In the genomic region with DNA sequence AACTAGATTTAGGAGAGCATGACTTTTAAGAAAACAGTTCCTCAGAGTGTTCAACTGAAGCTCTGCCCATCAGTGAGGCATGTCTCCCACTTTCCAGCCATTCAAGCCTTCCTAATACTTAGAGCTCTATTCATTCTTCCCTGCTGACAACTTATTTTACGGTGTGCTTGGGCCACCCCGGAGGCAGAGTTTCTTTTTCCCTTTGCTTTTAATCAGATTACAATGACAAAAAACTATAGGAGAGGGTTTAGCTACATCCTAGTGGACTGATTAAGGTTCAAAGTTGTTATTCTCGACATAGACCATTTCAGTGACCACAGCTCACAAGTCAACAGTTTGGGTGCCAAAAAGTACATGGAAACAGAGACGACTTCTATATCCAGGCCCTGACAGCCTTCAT, we compare ENCODE assay signal across 16 cellular contexts.
DNase-seq lines count a peak whose midpoint lies in the region; ATAC-seq, FAIRE-seq and TF ChIP-seq lines count a peak whose summit lies in the region.
"Had no signal": no experiment of that assay in that cellular context is flagged by ENCODE, and none has a peak within 500 bp of the region (broad histone marks: within the 10 kb centered on the region; RNA-seq: fewer than 3 reads in every experiment).

No MANE protein-coding gene starts in this region.

- no TSS peak for BruUV-seq in A673 (replicated peaks; lab: Mats Ljungman, UMichigan)

- no peaks in the 10 kb centered on the region for H3K27me3 Mint-ChIP-seq in astrocyte (ENCODE audit: low read depth, unreplicated experiment)
- H3K27me3 Mint-ChIP-seq in activated CD8-positive, alpha-beta memory T cell treated with anti-CD3 and anti-CD28 coated beads, Interleukin-2, amount 10 ng/mL, durations not matched to agents 7 days and 5 days = no peaks in the 10 kb centered on the region
- H3K27me3 Mint-ChIP-seq: CD4-positive, alpha-beta T cell had no signal

- CTCF ChIA-PET in activated CD8-positive, alpha-beta memory T cell treated with anti-CD3 and anti-CD28 coated beads, Interleukin-2, amount 10 ng/mL, durations not matched to agents 7 days and 5 days (lab: Charles Lee) = interaction anchor here (1.6 kb wide), 1 partner anchor 15 kb away, joined by 4 read pairs; no protein-coding TSS in a partner anchor
- CTCF ChIA-PET in A673 (lab: Charles Lee) = interaction anchor here (0.7 kb wide), 1 partner anchor 14 kb away, joined by 3 read pairs; no protein-coding TSS in a partner anchor

- H3K4me3 ChIP-seq in GM23248 = no peak overlapping the region
- no peak overlapping the region for H3K4me3 ChIP-seq in astrocyte (ENCODE audit: insufficient read depth, low read depth, low read length)
- H3K4me3 ChIP-seq in aorta (ENCODE audit: low read length in 2 of 2) = no peak overlapping the region
- H3K4me3 ChIP-seq in A673 (ENCODE audit: low read depth, low read length, poor library complexity, severe bottlenecking) = no peak overlapping the region
- H3K4me3 ChIP-seq in SJCRH30 = no peak overlapping the region
- H3K4me3 ChIP-seq: HAP-1 had no signal

- no peaks in the 10 kb centered on the region for H3K9me2 ChIP-seq in GM23248 (ENCODE audit: insufficient read depth)

- H3K27ac Mint-ChIP-seq in astrocyte (ENCODE audit: unreplicated experiment) = no peak overlapping the region
- no peak overlapping the region for H3K27ac Mint-ChIP-seq in activated CD8-positive, alpha-beta memory T cell treated with anti-CD3 and anti-CD28 coated beads, Interleukin-2, amount 10 ng/mL, durations not matched to agents 7 days and 5 days
- H3K27ac Mint-ChIP-seq: B cell; CD4-positive, alpha-beta T cell had no signal

- H2AFZ ChIP-seq in GM23248 (no peak overlapping the region), astrocyte (ENCODE audit: low read depth, low read length) (no peak overlapping the region)

- H3K36me3 ChIP-seq in GM23248 (ENCODE audit: low read depth) = no peaks in the 10 kb centered on the region
- H3K36me3 ChIP-seq in astrocyte (ENCODE audit: insufficient read depth, low read length) = no peaks in the 10 kb centered on the region
- no peaks in the 10 kb centered on the region for H3K36me3 ChIP-seq in aorta (ENCODE audit: control insufficient read depth in 1 of 2, insufficient read depth in 2 of 2, low read length in 1 of 2)
- H3K36me3 ChIP-seq in A673 (ENCODE audit: insufficient read depth, low read length, poor library complexity, severe bottlenecking) = no peaks in the 10 kb centered on the region
- no peaks in the 10 kb centered on the region for H3K36me3 ChIP-seq in SJCRH30
- H3K36me3 ChIP-seq: HAP-1 had no signal

- H3K4me1 Mint-ChIP-seq in astrocyte (ENCODE audit: low read depth, unreplicated experiment) = peaks cover 7% of the 10 kb centered on the region
- no peaks in the 10 kb centered on the region for H3K4me1 Mint-ChIP-seq in activated CD8-positive, alpha-beta memory T cell treated with anti-CD3 and anti-CD28 coated beads, Interleukin-2, amount 10 ng/mL, durations not matched to agents 7 days and 5 days

- H3K9ac ChIP-seq in GM23248 = no peak overlapping the region
- no peak overlapping the region for H3K9ac ChIP-seq in astrocyte (ENCODE audit: low read length)

- 92 to 96% methylated on average over 4 of the region's 4 CpGs for WGBS in GM23248 (ENCODE audit: low coverage in 1 of 2, low lambda C conversion rate in 2 of 2, missing lambda C conversion rate in 2 of 2), 2 experiments
- 5 to 11% methylated on average over 4 of the region's 4 CpGs for WGBS in aorta, 2 donors

- FAIRE-seq in astrocyte (lab: Jason Lieb, UNC) = no peak
- FAIRE-seq: G401.6, GM12892, GM19239, H1 had no signal

- H3K9me3 Mint-ChIP-seq in astrocyte (ENCODE audit: unreplicated experiment) = peaks cover 2% of the 10 kb centered on the region
- no peaks in the 10 kb centered on the region for H3K9me3 Mint-ChIP-seq in activated CD8-positive, alpha-beta memory T cell treated with anti-CD3 and anti-CD28 coated beads, Interleukin-2, amount 10 ng/mL, durations not matched to agents 7 days and 5 days (ENCODE audit: low read depth)

- H3K27ac ChIP-seq in GM23248 = no peak overlapping the region
- no peak overlapping the region for H3K27ac ChIP-seq in astrocyte (ENCODE audit: low read depth, low read length)
- peak overlapping the region; percentile 49 to 51 for H3K27ac ChIP-seq in aorta (ENCODE audit: low read depth in 1 of 2, low read length in 2 of 2)
- no peak overlapping the region for H3K27ac ChIP-seq in A673 (ENCODE audit: low read depth, low read length, poor library complexity, severe bottlenecking)
- no peak overlapping the region for H3K27ac ChIP-seq in SJCRH30

- POLR2A ChIA-PET in A673 (lab: Charles Lee; ENCODE audit: low non-redundant PET) = no interaction called here

- no peaks in the 10 kb centered on the region for H3K36me3 Mint-ChIP-seq in astrocyte (ENCODE audit: low read depth, unreplicated experiment)
- peaks cover 2% of the 10 kb centered on the region for H3K36me3 Mint-ChIP-seq in activated CD8-positive, alpha-beta memory T cell treated with anti-CD3 and anti-CD28 coated beads, Interleukin-2, amount 10 ng/mL, durations not matched to agents 7 days and 5 days

- in situ Hi-C loops in GM23248 (cut with MboI) = no loop called here

- H3K4me3 Mint-ChIP-seq in astrocyte (ENCODE audit: unreplicated experiment) = no peak overlapping the region
- no peak overlapping the region for H3K4me3 Mint-ChIP-seq in activated CD8-positive, alpha-beta memory T cell treated with anti-CD3 and anti-CD28 coated beads, Interleukin-2, amount 10 ng/mL, durations not matched to agents 7 days and 5 days
- H3K4me3 Mint-ChIP-seq: B cell; CD4-positive, alpha-beta T cell had no signal

- H3F3A ChIP-seq in GM23248 (ENCODE audit: insufficient read depth) = peaks cover 18% of the 10 kb centered on the region

- H3K9me3 ChIP-seq in GM23248 (ENCODE audit: low read depth) (no peaks in the 10 kb centered on the region), astrocyte (ENCODE audit: insufficient read depth, low read depth, low read length) (no peaks in the 10 kb centered on the region), aorta (ENCODE audit: control insufficient read depth, low read length) (no peaks in the 10 kb centered on the region), A673 (ENCODE audit: low read depth, low read length, poor library complexity, severe bottlenecking) (no peaks in the 10 kb centered on the region), SJCRH30 (replicated peaks) (no peaks in the 10 kb centered on the region)
- H3K9me3 ChIP-seq: HAP-1 had no signal

- TF ChIP-seq CTCF in astrocyte (IDR thresholded peaks at IDR 0.05; ENCODE audit: insufficient read depth, low read depth, low read length) = no peak
- TF ChIP-seq CTCF in A673 (conservative IDR thresholded peaks at IDR 0.05; ENCODE audit: low read depth, low read length) = no peak

- no peaks in the 10 kb centered on the region for H3K79me2 ChIP-seq in GM23248 (ENCODE audit: insufficient read depth)
- no peaks in the 10 kb centered on the region for H3K79me2 ChIP-seq in astrocyte (ENCODE audit: insufficient read depth, low read length)

- H3K4me1 ChIP-seq in GM23248 (ENCODE audit: insufficient read depth) (peaks cover 23% of the 10 kb centered on the region), astrocyte (ENCODE audit: insufficient read depth, low read length) (peaks cover 12% of the 10 kb centered on the region), aorta (ENCODE audit: control insufficient read depth in 1 of 2, insufficient read depth in 2 of 2, low read length in 2 of 2) (peaks cover 0 to 4% of the 10 kb centered on the region in 2 donors), A673 (ENCODE audit: insufficient read depth, low read length, poor library complexity, severe bottlenecking) (peaks cover 9% of the 10 kb centered on the region), SJCRH30 (no peaks in the 10 kb centered on the region)
- H3K4me1 ChIP-seq: HAP-1 had no signal

- ATAC-seq in sciatic nerve (peak; percentile 19), aorta (ENCODE audit: low FRiP score) (no peak)
- ATAC-seq in activated CD8-positive, alpha-beta memory T cell treated with anti-CD3 and anti-CD28 coated beads, Interleukin-2, amount 10 ng/mL, durations not matched to agents 7 days and 5 days = no peak

- H3K27me3 ChIP-seq in GM23248 (replicated peaks; ENCODE audit: insufficient read depth) = no peaks in the 10 kb centered on the region
- H3K27me3 ChIP-seq in astrocyte (ENCODE audit: insufficient read depth, low read length) = no peaks in the 10 kb centered on the region
- no peaks in the 10 kb centered on the region for H3K27me3 ChIP-seq in aorta (ENCODE audit: control insufficient read depth in 1 of 2, insufficient read depth in 2 of 2, low read length in 1 of 2)
- H3K27me3 ChIP-seq in A673 (replicated peaks; ENCODE audit: insufficient read depth, low read depth, low read length, poor library complexity) = no peaks in the 10 kb centered on the region
- H3K27me3 ChIP-seq in SJCRH30 = peaks cover 3% of the 10 kb centered on the region; the same call in 1 of the 2 replicates

- intact Hi-C loops in sciatic nerve (cut with DNase I) (no loop called here), aorta (cut with DNase I) (no loop called here), A673 (cut with micrococcal nuclease; ENCODE audit: unreplicated experiment) (no loop called here)

- no peaks in the 10 kb centered on the region for H4K20me1 ChIP-seq in GM23248 (ENCODE audit: insufficient read depth)
- no peaks in the 10 kb centered on the region for H4K20me1 ChIP-seq in astrocyte (ENCODE audit: insufficient read depth, low read length)

- DNase-seq in GM23248 (peak; percentile 2), astrocyte (ENCODE audit: low read depth) (no peak), sciatic nerve (ENCODE audit: low spot score) (no peak), aorta (no peak), A673 (ENCODE audit: low spot score) (no peak), SJCRH30 (no peak)
- DNase-seq in activated CD8-positive, alpha-beta memory T cell treated with anti-CD3 and anti-CD28 coated beads, Interleukin-2, amount 10 ng/mL, durations not matched to agents 7 days and 5 days = no peak
- DNase-seq: C1 segment of cervical spinal cord; CD4-positive, alpha-beta T cell; DMS79 had no signal

- H3K4me2 ChIP-seq in GM23248 (ENCODE audit: unreplicated experiment) (no peak overlapping the region), astrocyte (ENCODE audit: low read length) (peak overlapping the region; percentile 31)

Comparison
In these comparisons a context has a peak if more than half of its experiments do, and no peak if none do; other contexts are left out.
1. H3K27ac ChIP-seq: peak in aorta (2 of 2); none in GM23248 (single experiment), astrocyte (single experiment), A673 (single experiment) and SJCRH30 (single experiment).